ENCODE assay signal across 9 cellular contexts in genomic region chr2:99140056-99140859, GRCh38. TPM values are rescaled to one million over a fixed set of nuclear protein-coding genes. Genes with fewer than 3 reads are reported as not detected.
A peak's percentile ranks its signal among the peaks of the same experiment; 100 is the strongest.
DNase-seq lines count a peak whose midpoint lies in the region; ATAC-seq and TF ChIP-seq lines count a peak whose summit lies in the region.
"Had no signal": no experiment of that assay in that cellular context is flagged by ENCODE, and none has a peak within 500 bp of the region (broad histone marks: within the 10 kb centered on the region; RNA-seq: fewer than 3 reads in every experiment).

No MANE protein-coding gene starts in this region.

- H3K9me3 ChIP-seq in SJCRH30 (replicated peaks), result no peaks in the 10 kb centered on the region
- H3K9me3 ChIP-seq in prostate gland, result no peaks in the 10 kb centered on the region

- no peak for DNase-seq in SJCRH30
- peak; percentile 17 for DNase-seq in fibroblast of mammary gland (ENCODE audit: low read depth)
- DNase-seq in prostate gland (ENCODE audit: low spot score), result no peak
- DNase-seq in HPDE6-E6E7 (ENCODE audit: extremely low spot score), result no peak
- DNase-seq in LoVo (ENCODE audit: low spot score), result no peak

- no peaks in the 10 kb centered on the region for H3K27me3 ChIP-seq in SJCRH30
- no peaks in the 10 kb centered on the region for H3K27me3 ChIP-seq in prostate gland (replicated peaks; ENCODE audit: insufficient read depth)

- H3K4me3 ChIP-seq in GM08714 (ENCODE audit: low read length) (peak overlapping the region; percentile 73), SJCRH30 (peak overlapping the region; percentile 78), fibroblast of mammary gland (ENCODE audit: control insufficient read depth, low read depth, low read length) (peak overlapping the region; percentile 78), prostate gland (peak overlapping the region; percentile 85 to 96)

- H3K36me3 ChIP-seq in SJCRH30 (no peaks in the 10 kb centered on the region), prostate gland (no peaks in the 10 kb centered on the region)

- intact Hi-C loops in prostate gland (cut with DNase I), result no loop called here

- no peak for TF ChIP-seq CTCF in fibroblast of mammary gland (conservative IDR thresholded peaks at IDR 0.05; ENCODE audit: control insufficient read depth, insufficient read depth, low read depth, low read length)
- no peak for TF ChIP-seq CTCF in prostate gland (IDR thresholded peaks at IDR 0.05)

- H3K4me1 ChIP-seq in SJCRH30 (peaks cover 3% of the 10 kb centered on the region), prostate gland (replicated peaks) (no peaks in the 10 kb centered on the region)

- ATAC-seq in GM18498 (IDR thresholded peaks at IDR 0.05; ENCODE audit: unreplicated experiment) (no peak), GM21423 (IDR thresholded peaks at IDR 0.05; ENCODE audit: unreplicated experiment) (no peak)

- no peak for TF ChIP-seq POLR2A in prostate gland (IDR thresholded peaks at IDR 0.05)

- H3K27ac ChIP-seq in SJCRH30, result peak overlapping the region; percentile 32
- peak overlapping the region; percentile 93 to 97 for H3K27ac ChIP-seq in prostate gland

- 16% methylated on average over 17 of the region's 17 CpGs for WGBS in prostate gland

RNA-seq across cellular contexts. Expression of gene C2orf15, which starts 1.2 kb away (rescaled TPM):
- total RNA-seq in SJCRH30 (2014; rRNA removed; shearing (Covaris generic)), result 0.24 and 0.25 TPM in 2 replicates
- total RNA-seq in prostate gland, result 1 to 10 TPM in 1 of 2 donors, not detected in 1; 4.5 TPM
- total RNA-seq: SK-MEL-5 had no signal

RNA-seq across cellular contexts. Expression of gene TSGA10, which starts 14.5 kb away (rescaled TPM):
- total RNA-seq in SJCRH30 (2014; rRNA removed; shearing (Covaris generic)), result 3.1 and 4.2 TPM in 2 replicates
- 10 to 100 TPM; 19.0 to 26.5 TPM for total RNA-seq in prostate gland

RNA-seq across cellular contexts. Expression of gene LIPT1, which starts 14.5 kb away (rescaled TPM):
- total RNA-seq in SJCRH30 (2014; rRNA removed; shearing (Covaris generic)), result 7.7 TPM in 2 replicates
- total RNA-seq in prostate gland, result 10 to 100 TPM in 1 of 2 donors, 1 to 10 TPM in 1; 7.3 to 13.1 TPM

RNA-seq across cellular contexts. Expression of gene MITD1, which starts 40.6 kb away (rescaled TPM):
- 33.4 and 42.4 TPM in 2 replicates for total RNA-seq in SJCRH30 (2014; rRNA removed; shearing (Covaris generic))
- total RNA-seq in prostate gland, result 10 to 100 TPM; 16.0 to 28.7 TPM

RNA-seq across cellular contexts. Expression of gene MRPL30, which starts 40.7 kb away (rescaled TPM):
- 116 TPM in 2 replicates for total RNA-seq in SJCRH30 (2014; rRNA removed; shearing (Covaris generic))
- 10 to 100 TPM; 24.1 to 37.3 TPM for total RNA-seq in prostate gland
